Comparison of ENCODE assay signal across 12 cellular contexts in genomic region chr16:27402569-27402963, GRCh38. TPM values are rescaled to one million over a fixed set of nuclear protein-coding genes. Genes with fewer than 3 reads are reported as not detected.
A peak's percentile ranks its signal among the peaks of the same experiment; 100 is the strongest.
DNase-seq lines count a peak whose midpoint lies in the region; ATAC-seq and TF ChIP-seq lines count a peak whose summit lies in the region.
"Had no signal": no experiment of that assay in that cellular context is flagged by ENCODE, and none has a peak within 500 bp of the region (broad histone marks: within the 10 kb centered on the region; RNA-seq: fewer than 3 reads in every experiment).

No MANE protein-coding gene starts in this region.

- no peak for TF ChIP-seq EP300 in esophagus muscularis mucosa (IDR thresholded peaks at IDR 0.05)

- peaks cover 0 to 31% (median 13%) of the 10 kb centered on the region in 4 donors for H3K4me1 ChIP-seq in Peyer's patch
- peaks cover 6 to 22% (median 14%) of the 10 kb centered on the region in 4 donors for H3K4me1 ChIP-seq in esophagus muscularis mucosa
- H3K4me1 ChIP-seq: right lobe of liver had no signal

- peak overlapping the region; percentile 97 for H3K27ac Mint-ChIP-seq in T-helper 1 cell treated with Interleukin-12 subunit alpha and Interleukin-12 subunit beta and Interleukin-4 antibody, amounts not matched to agents 30 μg/mL and 1 μg/mL, for 36 hours
- H3K27ac Mint-ChIP-seq in stimulated activated effector memory CD8-positive, alpha-beta T cell treated with anti-CD3 and anti-CD28 coated beads, Interleukin-12 subunit alpha, Interleukin-12 subunit beta, amount 100 ng/mL, for 72 hours, result peak overlapping the region; percentile 98
- H3K27ac Mint-ChIP-seq: GM23338 had no signal

- intact Hi-C loops in esophagus muscularis mucosa (cut with DNase I), result no loop called here

- H3K27ac ChIP-seq in Peyer's patch (peak overlapping the region; percentile 0 to 78 (median 32)), esophagus muscularis mucosa (replicated peaks in 1 of 4) (no peak overlapping the region)
- H3K27ac ChIP-seq: right lobe of liver had no signal

- peaks cover 51% of the 10 kb centered on the region for H3K4me1 Mint-ChIP-seq in T-helper 1 cell treated with Interleukin-12 subunit alpha and Interleukin-12 subunit beta and Interleukin-4 antibody, amounts not matched to agents 30 μg/mL and 1 μg/mL, for 36 hours (ENCODE audit: low read depth)
- H3K4me1 Mint-ChIP-seq in stimulated activated effector memory CD8-positive, alpha-beta T cell treated with anti-CD3 and anti-CD28 coated beads, Interleukin-12 subunit alpha, Interleukin-12 subunit beta, amount 100 ng/mL, for 72 hours, result peaks cover 71% of the 10 kb centered on the region

- peak overlapping the region; percentile 98 for H3K4me3 Mint-ChIP-seq in T-helper 1 cell treated with Interleukin-12 subunit alpha and Interleukin-12 subunit beta and Interleukin-4 antibody, amounts not matched to agents 30 μg/mL and 1 μg/mL, for 36 hours
- H3K4me3 Mint-ChIP-seq in stimulated activated effector memory CD8-positive, alpha-beta T cell treated with anti-CD3 and anti-CD28 coated beads, Interleukin-12 subunit alpha, Interleukin-12 subunit beta, amount 100 ng/mL, for 72 hours, result peak overlapping the region; percentile 94
- H3K4me3 Mint-ChIP-seq: GM23338 had no signal

- no peaks in the 10 kb centered on the region for H3K27me3 ChIP-seq in Peyer's patch
- peaks cover 0 to 53% (median 0%) of the 10 kb centered on the region in 4 donors for H3K27me3 ChIP-seq in esophagus muscularis mucosa
- H3K27me3 ChIP-seq: right lobe of liver had no signal

- peaks cover 31% of the 10 kb centered on the region for H3K36me3 Mint-ChIP-seq in T-helper 1 cell treated with Interleukin-12 subunit alpha and Interleukin-12 subunit beta and Interleukin-4 antibody, amounts not matched to agents 30 μg/mL and 1 μg/mL, for 36 hours (ENCODE audit: low read depth)
- H3K36me3 Mint-ChIP-seq in stimulated activated effector memory CD8-positive, alpha-beta T cell treated with anti-CD3 and anti-CD28 coated beads, Interleukin-12 subunit alpha, Interleukin-12 subunit beta, amount 100 ng/mL, for 72 hours, result peaks cover 59% of the 10 kb centered on the region

- H3K36me3 ChIP-seq in Peyer's patch (no peaks in the 10 kb centered on the region), esophagus muscularis mucosa (no peaks in the 10 kb centered on the region)
- H3K36me3 ChIP-seq: right lobe of liver had no signal

- DNase-seq in T-helper 1 cell (no peak), Peyer's patch (no peak), esophagus muscularis mucosa (ENCODE audit: extremely low spot score) (peak; percentile 55), NCI-H226 (no peak), NCI-H2029 treated with DMSO at 0.1 percent for 48 hours (lab: John Stamatoyannopoulos, UW) (no peak), SK-N-DZ (ENCODE audit: low spot score) (no peak)
- no peak for DNase-seq in stimulated activated effector memory CD8-positive, alpha-beta T cell treated with anti-CD3 and anti-CD28 coated beads, Interleukin-12 subunit alpha, Interleukin-12 subunit beta, amount 100 ng/mL, for 72 hours (ENCODE audit: low spot score in 2 of 2)
- DNase-seq: 8988T, Kasumi-1 had no signal

- WGBS in esophagus muscularis mucosa, result 56% methylated on average over 8 of the region's 8 CpGs

- TF ChIP-seq CTCF in Peyer's patch (IDR thresholded peaks at IDR 0.05) (no peak), esophagus muscularis mucosa (IDR thresholded peaks at IDR 0.05) (no peak)

- ATAC-seq in stimulated activated effector memory CD8-positive, alpha-beta T cell treated with anti-CD3 and anti-CD28 coated beads, Interleukin-12 subunit alpha, Interleukin-12 subunit beta, amount 100 ng/mL, for 72 hours, result no peak

- no peaks in the 10 kb centered on the region for H3K9me3 Mint-ChIP-seq in T-helper 1 cell treated with Interleukin-12 subunit alpha and Interleukin-12 subunit beta and Interleukin-4 antibody, amounts not matched to agents 30 μg/mL and 1 μg/mL, for 36 hours
- H3K9me3 Mint-ChIP-seq in stimulated activated effector memory CD8-positive, alpha-beta T cell treated with anti-CD3 and anti-CD28 coated beads, Interleukin-12 subunit alpha, Interleukin-12 subunit beta, amount 100 ng/mL, for 72 hours, result no peaks in the 10 kb centered on the region
- H3K9me3 Mint-ChIP-seq: GM23338 had no signal

- no peak for TF ChIP-seq POLR2A in Peyer's patch (IDR thresholded peaks at IDR 0.05)
- no peak for TF ChIP-seq POLR2A in esophagus muscularis mucosa (IDR thresholded peaks at IDR 0.05; ENCODE audit: low read depth)

- H3K9me3 ChIP-seq in Peyer's patch (no peaks in the 10 kb centered on the region), esophagus muscularis mucosa (no peaks in the 10 kb centered on the region)
- H3K9me3 ChIP-seq: right lobe of liver had no signal

- no peaks in the 10 kb centered on the region for H3K27me3 Mint-ChIP-seq in T-helper 1 cell treated with Interleukin-12 subunit alpha and Interleukin-12 subunit beta and Interleukin-4 antibody, amounts not matched to agents 30 μg/mL and 1 μg/mL, for 36 hours (ENCODE audit: low read depth)

- H3K4me3 ChIP-seq in Peyer's patch (peak overlapping the region; percentile 25 to 37 (median 28)), esophagus muscularis mucosa (peak overlapping the region in 2 of 4 donors; percentile 3 to 6)
- H3K4me3 ChIP-seq: GM23338 had no signal

RNA-seq across cellular contexts. Expression of gene IL21R, which starts 0.6 kb away (rescaled TPM):
- total RNA-seq in Peyer's patch (1 to 10 TPM in 2 of 4 donors, under 1 TPM in 1, not detected in 1; 0.18 to 4.1 (median 1.3) TPM), esophagus muscularis mucosa (under 1 TPM in 3 of 4 donors, not detected in 1; under 0.01 to 0.50 (median 0.17) TPM)
- polyA plus RNA-seq in SK-N-DZ (2014; cell fraction: cytosol; rRNA removed), result 1.5 and 1.6 TPM in 2 replicates
- polyA plus RNA-seq in SK-N-DZ (2014; cell fraction: nucleus; rRNA removed), result 0.69 and 0.82 TPM in 2 replicates

Comparison
In these comparisons a context has a peak if more than half of its experiments do, and no peak if none do; other contexts are left out.
1. H3K27ac ChIP-seq: peak in Peyer's patch (4 of 4); none in esophagus muscularis mucosa (0 of 4).